In genomic region chr1:39525366-39526165, GRCh38 we compare ENCODE assay signal across 9 cellular contexts. TPM values are rescaled to one million over a fixed set of nuclear protein-coding genes. Genes with fewer than 3 reads are reported as not detected.
DNase-seq lines count a peak whose midpoint lies in the region; ATAC-seq, FAIRE-seq and TF ChIP-seq lines count a peak whose summit lies in the region.
"Had no signal": no experiment of that assay in that cellular context is flagged by ENCODE, and none has a peak within 500 bp of the region (broad histone marks: within the 10 kb centered on the region; RNA-seq: fewer than 3 reads in every experiment).

No MANE protein-coding gene starts in this region.

- no peaks in the 10 kb centered on the region for H3K9me3 Mint-ChIP-seq in effector memory CD8-positive, alpha-beta T cell
- H3K9me3 Mint-ChIP-seq: nephron had no signal

- no peak for TF ChIP-seq POLR2A in GM12891 (IDR thresholded peaks at IDR 0.05; ENCODE audit: low read depth, low read length)

- H4K20me1 ChIP-seq in GM23248 (ENCODE audit: insufficient read depth) = no peaks in the 10 kb centered on the region

- peak; percentile 76 for DNase-seq in GM12891 (ENCODE audit: insufficient read length, low spot score)
- peak; percentile 74 to 76 (median 74) for DNase-seq in effector memory CD8-positive, alpha-beta T cell
- DNase-seq in T-helper 9 cell = no peak
- DNase-seq in OCI-M2 (lab: John Stamatoyannopoulos, UW; ENCODE audit: unreplicated experiment) = no peak
- DNase-seq in HK-2 (ENCODE audit: unreplicated experiment) = no peak
- DNase-seq in GM23248 = no peak

- no peaks in the 10 kb centered on the region for H3K9me2 ChIP-seq in GM23248 (ENCODE audit: insufficient read depth)

- H3K9ac ChIP-seq in GM23248 = no peak overlapping the region

- no peak overlapping the region for H3K4me3 ChIP-seq in GM23248

- peak; percentile 90 for FAIRE-seq in GM12891 (lab: Jason Lieb, UNC)

- H3K36me3 ChIP-seq in GM23248 (ENCODE audit: low read depth) = peaks cover 10% of the 10 kb centered on the region; the same call in 1 of the 2 replicates

- H3K27me3 ChIP-seq in GM23248 (replicated peaks; ENCODE audit: insufficient read depth) = no peaks in the 10 kb centered on the region

- peaks cover 14 to 22% of the 10 kb centered on the region in 2 donors for H3K4me1 Mint-ChIP-seq in effector memory CD8-positive, alpha-beta T cell (ENCODE audit: low read depth in 2 of 2)
- H3K4me1 Mint-ChIP-seq: nephron had no signal

- no peaks in the 10 kb centered on the region for H3K27me3 Mint-ChIP-seq in effector memory CD8-positive, alpha-beta T cell

- no peak overlapping the region for H3K4me2 ChIP-seq in GM23248 (ENCODE audit: unreplicated experiment)

- no peak overlapping the region for H3K27ac ChIP-seq in GM23248

- H3F3A ChIP-seq in GM23248 (ENCODE audit: insufficient read depth) = no peaks in the 10 kb centered on the region

- in situ Hi-C loops in GM23248 (cut with MboI) = loop anchor here (25.0 kb wide), 1 partner anchor 438 kb away; no protein-coding TSS in a partner anchor

- no peaks in the 10 kb centered on the region for H3K4me1 ChIP-seq in GM23248 (ENCODE audit: insufficient read depth)

- H3K79me2 ChIP-seq in GM23248 (ENCODE audit: insufficient read depth) = no peaks in the 10 kb centered on the region

- peak overlapping the region; percentile 93 to 95 for H3K27ac Mint-ChIP-seq in effector memory CD8-positive, alpha-beta T cell
- H3K27ac Mint-ChIP-seq: nephron had no signal

- H3K4me3 Mint-ChIP-seq in effector memory CD8-positive, alpha-beta T cell = peak overlapping the region; percentile 61 to 75
- H3K4me3 Mint-ChIP-seq: nephron had no signal

- WGBS in GM23248 (ENCODE audit: low coverage in 1 of 2, low lambda C conversion rate in 2 of 2, missing lambda C conversion rate in 2 of 2), 2 experiments = 86 to 90% methylated on average over 14 to 16 of the region's 17 CpGs

- ATAC-seq in GM21360 (IDR thresholded peaks at IDR 0.05; ENCODE audit: unreplicated experiment) (peak; percentile 84), HG03558 (IDR thresholded peaks at IDR 0.05; ENCODE audit: extremely low read depth, unreplicated experiment) (peak; percentile 77)
- ATAC-seq in effector memory CD8-positive, alpha-beta T cell (replicated peaks) = peak; percentile 95

- H3K36me3 Mint-ChIP-seq in effector memory CD8-positive, alpha-beta T cell (ENCODE audit: insufficient read depth) = peaks cover 19% of the 10 kb centered on the region

- no peak overlapping the region for H2AFZ ChIP-seq in GM23248

- H3K9me3 ChIP-seq in GM23248 (ENCODE audit: low read depth) = no peaks in the 10 kb centered on the region

TF ChIP-seq in GM12891, 5 proteins besides CTCF, POLR2A, EP300 and RAD21:
- 0 out of 2 replicates have a peak, but pooled peaks have one; percentile 24 for TF ChIP-seq SPI1 (IDR thresholded peaks at IDR 0.05; ENCODE audit: low read depth, low read length)
- no peak for TF ChIP-seq TAF1 (IDR thresholded peaks at IDR 0.05; ENCODE audit: low read depth, low read length)
TF ChIP-seq in GM12891: peak in this region for 1.

RNA-seq across cellular contexts. Expression of gene BMP8A, which starts 34.1 kb away (rescaled TPM):
- polyA plus RNA-seq in GM12891 (2012; ENCODE audit: low read depth, missing spikeins) = 0.09 TPM
- not detected in 2 replicates for total RNA-seq in GM23248 (2014; rRNA removed; shearing (Covaris generic))
- polyA plus RNA-seq in GM23248 (2016; fragmentation: Nextera tagmentation; extraction: Ambion mirVana) = not detected in 2 replicates

RNA-seq across cellular contexts. Expression of gene PABPC4, which starts 51.0 kb away (rescaled TPM):
- 164 TPM for polyA plus RNA-seq in GM12891 (2012; ENCODE audit: low read depth, missing spikeins)
- 102 and 117 TPM in 2 replicates for total RNA-seq in GM23248 (2014; rRNA removed; shearing (Covaris generic))
- polyA plus RNA-seq in GM23248 (2016; fragmentation: Nextera tagmentation; extraction: Ambion mirVana) = 92.9 and 94.8 TPM in 2 replicates

Comparison
In these comparisons a context has a peak if more than half of its experiments do, and no peak if none do; other contexts are left out.
1. DNase-seq: peak in GM12891 (single experiment) and effector memory CD8-positive, alpha-beta T cell (3 of 3); none in T-helper 9 cell (single experiment), OCI-M2 (single experiment), HK-2 (single experiment) and GM23248 (single experiment).
2. Peak in every context shown above with its lines, with median percentiles within 50 percentile points of each other: ATAC-seq.